ENCODE assay signal across 22 cellular contexts in genomic region chr13:29955137-29955650, GRCh38.
DNase-seq lines count a peak whose midpoint lies in the region; ATAC-seq, FAIRE-seq and TF ChIP-seq lines count a peak whose summit lies in the region.
"Had no signal": no experiment of that assay in that cellular context is flagged by ENCODE, and none has a peak within 500 bp of the region (broad histone marks: within the 10 kb centered on the region; RNA-seq: fewer than 3 reads in every experiment).

No MANE protein-coding gene starts in this region.

- H3K79me2 ChIP-seq in H1 (ENCODE audit: control insufficient read depth in 1 of 2, insufficient read depth in 2 of 2, low read length in 2 of 2) = no peaks in the 10 kb centered on the region

- no peak for ATAC-seq in CD4-positive, CD25-positive, alpha-beta regulatory T cell (ENCODE audit: low read depth in 2 of 2)
- ATAC-seq in T-helper 17 cell (no peak), HG02870 (IDR thresholded peaks at IDR 0.05; ENCODE audit: unreplicated experiment) (no peak), left cardiac atrium (no peak)
- ATAC-seq: heart right ventricle, psoas muscle had no signal

- H2BK5ac ChIP-seq in H1 (ENCODE audit: low read depth, low read length) = no peak overlapping the region; the same call in 1 of the 2 replicates

- H2AFZ ChIP-seq in H1 (ENCODE audit: low read length) = no peak overlapping the region

- no peak for FAIRE-seq in H1 (lab: Jason Lieb, UNC)
- FAIRE-seq: bronchial epithelial cell, GM19239, RCC 7860 had no signal

- no peak overlapping the region for H2BK120ac ChIP-seq in H1 (replicated peaks; ENCODE audit: low read depth, low read length)

- DNase-seq in activated CD4-positive, alpha-beta memory T cell treated with anti-CD3 and anti-CD28 coated beads, Interleukin-2, amount 10 ng/mL, durations not matched to agents 7 days and 5 days = no peak
- no peak for DNase-seq in activated CD4-positive, alpha-beta memory T cell treated with anti-CD3 and anti-CD28 coated beads for 36 hours
- no peak for DNase-seq in CD4-positive, CD25-positive, alpha-beta regulatory T cell
- DNase-seq in T-helper 17 cell = no peak
- no peak for DNase-seq in H1 (ENCODE audit: low read depth in 1 of 2, low spot score in 2 of 2)
- no peak for DNase-seq in AG08396 (ENCODE audit: low spot score)
- DNase-seq in left cardiac atrium = no peak
- DNase-seq: colonic mucosa, foreskin fibroblast, heart right ventricle, Karpas-422, NCI-H1694 treated with DMSO at 0.1 percent for 48 hours, NCI-H2171, NCI-H524 treated with DMSO at 0.1 percent for 48 hours, psoas muscle, SJCRH30, upper lobe of right lung had no signal

- H2BK12ac ChIP-seq in H1 (ENCODE audit: low read depth, low read length) = peak overlapping the region; percentile 40; the same call in 1 of the 2 replicates

- no peak for TF ChIP-seq CTCF in H1 (IDR thresholded peaks at IDR 0.05; ENCODE audit: control extremely low read depth in 1 of 3, insufficient read depth in 1 of 3, low read depth in 1 of 3, low read length in 3 of 3)

- H3K4me1 ChIP-seq in CD4-positive, CD25-positive, alpha-beta regulatory T cell (ENCODE audit: control insufficient read depth, insufficient read depth, low read length, poor library complexity, severe bottlenecking) = peaks cover 41% of the 10 kb centered on the region
- H3K4me1 ChIP-seq in H1 (replicated peaks in 1 of 4; ENCODE audit: control insufficient read depth in 3 of 4, insufficient read depth in 4 of 4, low read length in 3 of 4) = peaks cover 0 to 18% (median 5%) of the 10 kb centered on the region in 4 experiments; a peak in 4 of 7 replicates
- H3K4me1 ChIP-seq: colonic mucosa, HAP-1, psoas muscle, upper lobe of right lung had no signal

- H4K5ac ChIP-seq in H1 (ENCODE audit: insufficient read length, low read depth, low read length) = no peak overlapping the region

- peak overlapping the region; percentile 2 for H4K91ac ChIP-seq in H1 (replicated peaks; ENCODE audit: insufficient read length, low read length)

- no peak overlapping the region for H3K56ac ChIP-seq in H1 (replicated peaks; ENCODE audit: insufficient read length, low read depth, low read length)

- H3K36me3 ChIP-seq in CD4-positive, CD25-positive, alpha-beta regulatory T cell (ENCODE audit: control insufficient read depth, insufficient read depth, low read length) = no peaks in the 10 kb centered on the region
- no peaks in the 10 kb centered on the region for H3K36me3 ChIP-seq in H1 (ENCODE audit: control insufficient read depth in 2 of 4, insufficient read depth in 4 of 4, low read length in 3 of 4)
- H3K36me3 ChIP-seq: colonic mucosa, HAP-1, heart right ventricle, SJCRH30, upper lobe of right lung had no signal

- no peaks in the 10 kb centered on the region for H3K23me2 ChIP-seq in H1 (ENCODE audit: low read depth, low read length)

- no peak overlapping the region for H3K9ac ChIP-seq in H1 (replicated peaks in 1 of 4; ENCODE audit: extremely low read depth in 1 of 4, low read depth in 3 of 4, low read length in 3 of 4)

- H3K27ac Mint-ChIP-seq in activated CD4-positive, alpha-beta memory T cell treated with anti-CD3 and anti-CD28 coated beads, Interleukin-2, amount 10 ng/mL, durations not matched to agents 7 days and 5 days = peak overlapping the region; percentile 91
- no peak overlapping the region for H3K27ac Mint-ChIP-seq in activated CD4-positive, alpha-beta memory T cell treated with anti-CD3 and anti-CD28 coated beads for 36 hours
- peak overlapping the region; percentile 84 to 96 (median 95) for H3K27ac Mint-ChIP-seq in CD4-positive, CD25-positive, alpha-beta regulatory T cell
- H3K27ac Mint-ChIP-seq in T-helper 17 cell = peak overlapping the region; percentile 93

- intact Hi-C loops in activated CD4-positive, alpha-beta memory T cell treated with anti-CD3 and anti-CD28 coated beads for 36 hours (cut with micrococcal nuclease) = no loop called here
- intact Hi-C loops in left cardiac atrium (cut with DNase I) = no loop called here

- H3K4ac ChIP-seq in H1 (replicated peaks; ENCODE audit: insufficient read length, low read depth, low read length) = no peak overlapping the region

- CTCF ChIA-PET in activated CD4-positive, alpha-beta memory T cell treated with anti-CD3 and anti-CD28 coated beads, Interleukin-2, amount 10 ng/mL, durations not matched to agents 7 days and 5 days (lab: Charles Lee) = interaction anchor here (1.0 to 2.7 kb wide), 5 partner anchors 14 to 160 kb away, joined by 5 to 43 read pairs (median 9); no protein-coding TSS in a partner anchor
- CTCF ChIA-PET in activated CD4-positive, alpha-beta memory T cell treated with anti-CD3 and anti-CD28 coated beads for 36 hours (lab: Charles Lee) = interaction anchor here (0.6 to 2.1 kb wide), 5 partner anchors 31 to 483 kb away, joined by 3 to 12 read pairs (median 6); no protein-coding TSS in a partner anchor
- CTCF ChIA-PET in H1 (lab: Charles Lee; ENCODE audit: partially characterized antibody) = interaction anchor here (0.8 to 1.2 kb wide), 3 partner anchors 16 to 74 kb away, joined by 3 to 4 read pairs (median 3); no protein-coding TSS in a partner anchor

- H3K4me2 ChIP-seq in H1 (ENCODE audit: insufficient read depth in 1 of 2, low read depth in 2 of 2, low read length in 2 of 2) = no peak overlapping the region

- peaks cover 4% of the 10 kb centered on the region for H3K36me3 Mint-ChIP-seq in activated CD4-positive, alpha-beta memory T cell treated with anti-CD3 and anti-CD28 coated beads, Interleukin-2, amount 10 ng/mL, durations not matched to agents 7 days and 5 days (ENCODE audit: low read depth)
- H3K36me3 Mint-ChIP-seq in activated CD4-positive, alpha-beta memory T cell treated with anti-CD3 and anti-CD28 coated beads for 36 hours = no peaks in the 10 kb centered on the region
- no peaks in the 10 kb centered on the region for H3K36me3 Mint-ChIP-seq in CD4-positive, CD25-positive, alpha-beta regulatory T cell
- H3K36me3 Mint-ChIP-seq in T-helper 17 cell (ENCODE audit: low read depth) = no peaks in the 10 kb centered on the region

- H3K9me3 ChIP-seq in CD4-positive, CD25-positive, alpha-beta regulatory T cell (ENCODE audit: control insufficient read depth in 2 of 2, low read length in 2 of 2) = no peaks in the 10 kb centered on the region
- H3K9me3 ChIP-seq in T-helper 17 cell (ENCODE audit: control insufficient read depth, low read length, poor library complexity, severe bottlenecking) (no peaks in the 10 kb centered on the region), H1 (ENCODE audit: insufficient read depth in 2 of 2, low read depth in 1 of 2, low read length in 1 of 2) (no peaks in the 10 kb centered on the region)
- H3K9me3 ChIP-seq: colonic mucosa, HAP-1, heart right ventricle, psoas muscle, SJCRH30, upper lobe of right lung had no signal

- TF ChIP-seq POLR2A in H1 (IDR thresholded peaks at IDR 0.05; ENCODE audit: control extremely low read depth in 1 of 2, low read depth in 2 of 2, low read length in 2 of 2) = no peak

- peak overlapping the region; percentile 68 for H3K27ac ChIP-seq in CD4-positive, CD25-positive, alpha-beta regulatory T cell (ENCODE audit: insufficient read depth, low read length, poor library complexity, severe bottlenecking)
- H3K27ac ChIP-seq in H1 (ENCODE audit: low read depth, low read length) = no peak overlapping the region
- H3K27ac ChIP-seq: colonic mucosa, psoas muscle, SJCRH30, upper lobe of right lung had no signal

- no peak overlapping the region for H3K4me3 Mint-ChIP-seq in activated CD4-positive, alpha-beta memory T cell treated with anti-CD3 and anti-CD28 coated beads, Interleukin-2, amount 10 ng/mL, durations not matched to agents 7 days and 5 days
- H3K4me3 Mint-ChIP-seq in activated CD4-positive, alpha-beta memory T cell treated with anti-CD3 and anti-CD28 coated beads for 36 hours = no peak overlapping the region
- H3K4me3 Mint-ChIP-seq in CD4-positive, CD25-positive, alpha-beta regulatory T cell = peak overlapping the region in 3 of 4 donors; percentile 84 to 93 (median 92)
- H3K4me3 Mint-ChIP-seq in T-helper 17 cell = peak overlapping the region; percentile 93

- H2BK20ac ChIP-seq in H1 (ENCODE audit: low read length) = no peak overlapping the region

- H3K9me3 Mint-ChIP-seq in activated CD4-positive, alpha-beta memory T cell treated with anti-CD3 and anti-CD28 coated beads, Interleukin-2, amount 10 ng/mL, durations not matched to agents 7 days and 5 days = no peaks in the 10 kb centered on the region
- H3K9me3 Mint-ChIP-seq in activated CD4-positive, alpha-beta memory T cell treated with anti-CD3 and anti-CD28 coated beads for 36 hours = no peaks in the 10 kb centered on the region
- H3K9me3 Mint-ChIP-seq in CD4-positive, CD25-positive, alpha-beta regulatory T cell = no peaks in the 10 kb centered on the region

- no peak overlapping the region for H3K23ac ChIP-seq in H1 (ENCODE audit: insufficient read length)

- WGBS in H1 (ENCODE audit: extremely low coverage in 1 of 2, insufficient coverage in 1 of 2, insufficient read length in 1 of 2, insufficient replicate concordance in 2 of 2, low coverage in 1 of 2, low lambda C conversion rate in 2 of 2, missing lambda C conversion rate in 1 of 2), 2 experiments = 86% methylated on average over 2 of the region's 2 CpGs; no CpG with 5 or more reads in 1 of the 2 experiments

- POLR2A ChIA-PET in activated CD4-positive, alpha-beta memory T cell treated with anti-CD3 and anti-CD28 coated beads, Interleukin-2, amount 10 ng/mL, durations not matched to agents 7 days and 5 days (lab: Charles Lee) = interaction anchor here (0.7 to 3.1 kb wide), 9 partner anchors 14 to 511 kb away, joined by 3 to 80 read pairs (median 4); partner anchors contain the start of genes HMGB1 and UBL3
- POLR2A ChIA-PET in activated CD4-positive, alpha-beta memory T cell treated with anti-CD3 and anti-CD28 coated beads for 36 hours (lab: Charles Lee) = no interaction called here
- POLR2A ChIA-PET in H1 (lab: Charles Lee; ENCODE audit: partially characterized antibody) = interaction anchor here (1.4 to 1.5 kb wide), 2 partner anchors 9 to 26 kb away, joined by 3 to 5 read pairs; no protein-coding TSS in a partner anchor

- no peak for TF ChIP-seq EP300 in H1 (IDR thresholded peaks at IDR 0.05; ENCODE audit: borderline replicate concordance in 1 of 2, low read depth in 2 of 2, low read length in 2 of 2)

- H4K20me1 ChIP-seq in H1 (replicated peaks in 1 of 2; ENCODE audit: control insufficient read depth in 1 of 2, insufficient read depth in 2 of 2, low read length in 2 of 2) = no peaks in the 10 kb centered on the region

- no peak overlapping the region for H3K14ac ChIP-seq in H1 (ENCODE audit: insufficient read length)

- no peaks in the 10 kb centered on the region for H3K79me1 ChIP-seq in H1 (ENCODE audit: low read depth, low read length)

- peaks cover 49% of the 10 kb centered on the region for H3K4me1 Mint-ChIP-seq in activated CD4-positive, alpha-beta memory T cell treated with anti-CD3 and anti-CD28 coated beads, Interleukin-2, amount 10 ng/mL, durations not matched to agents 7 days and 5 days
- H3K4me1 Mint-ChIP-seq in activated CD4-positive, alpha-beta memory T cell treated with anti-CD3 and anti-CD28 coated beads for 36 hours (ENCODE audit: low read depth) = peaks cover 30% of the 10 kb centered on the region
- peaks cover 25 to 80% (median 51%) of the 10 kb centered on the region in 4 donors for H3K4me1 Mint-ChIP-seq in CD4-positive, CD25-positive, alpha-beta regulatory T cell
- H3K4me1 Mint-ChIP-seq in T-helper 17 cell = peaks cover 26% of the 10 kb centered on the region

- peak overlapping the region; percentile 88 for H3K4me3 ChIP-seq in CD4-positive, CD25-positive, alpha-beta regulatory T cell (ENCODE audit: low read depth, low read length)
- H3K4me3 ChIP-seq in H1 (ENCODE audit: extremely low read depth in 1 of 4, insufficient read depth in 2 of 4, low read depth in 3 of 4, low read length in 4 of 4) = no peak overlapping the region
- H3K4me3 ChIP-seq: colonic mucosa, HAP-1, psoas muscle, SJCRH30 had no signal

- no peak overlapping the region for H2AK5ac ChIP-seq in H1 (ENCODE audit: low read depth, low read length)

- H3K27me3 Mint-ChIP-seq in activated CD4-positive, alpha-beta memory T cell treated with anti-CD3 and anti-CD28 coated beads, Interleukin-2, amount 10 ng/mL, durations not matched to agents 7 days and 5 days = peaks cover 5% of the 10 kb centered on the region
- H3K27me3 Mint-ChIP-seq in activated CD4-positive, alpha-beta memory T cell treated with anti-CD3 and anti-CD28 coated beads for 36 hours = no peaks in the 10 kb centered on the region
- no peaks in the 10 kb centered on the region for H3K27me3 Mint-ChIP-seq in CD4-positive, CD25-positive, alpha-beta regulatory T cell
- no peaks in the 10 kb centered on the region for H3K27me3 Mint-ChIP-seq in T-helper 17 cell

- no peak overlapping the region for H2BK15ac ChIP-seq in H1 (ENCODE audit: low read length)

- no peak overlapping the region for H4K8ac ChIP-seq in H1 (ENCODE audit: extremely low read depth, insufficient read depth, low read length)

- no peaks in the 10 kb centered on the region for H3K27me3 ChIP-seq in CD4-positive, CD25-positive, alpha-beta regulatory T cell (ENCODE audit: control insufficient read depth, insufficient read depth, low read length)
- H3K27me3 ChIP-seq in H1 (replicated peaks in 1 of 4; ENCODE audit: control insufficient read depth in 3 of 4, extremely low read depth in 1 of 4, insufficient read depth in 3 of 4, low read length in 3 of 4) = no peaks in the 10 kb centered on the region
- H3K27me3 ChIP-seq: colonic mucosa, SJCRH30, upper lobe of right lung had no signal

- H3K18ac ChIP-seq in H1 (ENCODE audit: extremely low read depth, low read length) = no peak overlapping the region

- TF ChIP-seq RAD21 in H1 (IDR thresholded peaks at IDR 0.05 in 1 of 2, conservative IDR thresholded peaks at IDR 0.05 in 1 of 2; ENCODE audit: low read depth in 2 of 2, low read length in 2 of 2) = no peak

Comparison
In these comparisons a context has a peak if more than half of its experiments do, and no peak if none do; other contexts are left out.
1. H3K4me3 Mint-ChIP-seq: peak in CD4-positive, CD25-positive, alpha-beta regulatory T cell (3 of 4) and T-helper 17 cell (single experiment); none in activated CD4-positive, alpha-beta memory T cell treated with anti-CD3 and anti-CD28 coated beads, Interleukin-2, amount 10 ng/mL, durations not matched to agents 7 days and 5 days (single experiment) and activated CD4-positive, alpha-beta memory T cell treated with anti-CD3 and anti-CD28 coated beads for 36 hours (single experiment).